In the genomic region with DNA sequence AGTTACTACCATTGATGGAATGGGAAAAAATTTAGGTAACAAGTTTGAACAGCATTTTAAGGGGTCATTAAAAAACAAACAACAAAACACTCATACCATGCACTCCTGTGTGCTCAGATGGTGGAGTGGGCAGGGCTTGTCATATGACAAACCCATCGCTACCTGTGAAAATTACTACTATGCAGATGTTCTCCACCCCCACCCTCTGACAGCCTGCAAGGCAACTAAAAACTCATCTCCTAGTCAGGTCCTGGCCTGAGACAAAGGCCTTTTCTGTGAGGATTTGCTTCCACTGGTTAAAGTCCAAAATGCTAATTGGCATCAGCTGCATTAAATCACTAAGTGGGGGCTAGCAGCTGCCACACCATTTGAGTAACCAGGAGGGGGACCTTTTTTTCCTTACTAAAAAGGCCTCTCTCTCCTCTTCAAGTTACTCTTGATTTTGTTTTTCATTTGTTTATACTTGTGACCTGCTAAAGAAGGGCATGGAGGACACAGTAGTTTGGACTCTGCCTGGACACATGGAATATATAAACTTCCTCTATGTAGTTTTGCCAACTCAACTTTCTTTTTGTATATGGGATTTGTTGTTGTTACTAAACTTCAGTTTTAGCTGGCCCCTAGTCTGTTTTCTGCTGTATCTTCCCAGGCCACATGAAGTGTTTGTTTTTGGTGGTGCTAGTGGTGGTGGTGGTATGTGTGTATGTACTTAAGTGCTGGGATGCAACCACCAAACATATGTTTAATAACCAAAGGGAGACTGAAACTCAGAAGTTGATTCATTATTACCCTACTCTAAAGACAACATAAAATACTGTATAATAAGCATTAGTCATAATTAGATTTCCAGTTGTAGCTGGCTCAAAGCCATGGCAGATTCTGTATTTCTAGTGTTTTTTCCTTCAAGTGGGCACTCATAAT, we compare ENCODE assay signal across 1 cellular context.
TF ChIP-seq lines count a peak whose summit lies in the region.

No MANE protein-coding gene starts in this region.

TF ChIP-seq in HepG2, 621 proteins besides CTCF, POLR2A, EP300 and RAD21 (continued from another document and continues in another):
- TF ChIP-seq, protein P1, sequence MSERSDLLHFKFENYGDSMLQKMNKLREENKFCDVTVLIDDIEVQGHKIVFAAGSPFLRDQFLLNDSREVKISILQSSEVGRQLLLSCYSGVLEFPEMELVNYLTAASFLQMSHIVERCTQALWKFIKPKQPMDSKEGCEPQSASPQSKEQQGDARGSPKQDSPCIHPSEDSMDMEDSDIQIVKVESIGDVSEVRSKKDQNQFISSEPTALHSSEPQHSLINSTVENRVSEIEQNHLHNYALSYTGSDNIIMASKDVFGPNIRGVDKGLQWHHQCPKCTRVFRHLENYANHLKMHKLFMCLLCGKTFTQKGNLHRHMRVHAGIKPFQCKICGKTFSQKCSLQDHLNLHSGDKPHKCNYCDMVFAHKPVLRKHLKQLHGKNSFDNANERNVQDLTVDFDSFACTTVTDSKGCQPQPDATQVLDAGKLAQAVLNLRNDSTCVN (CRISPR knock-in tag; IDR thresholded peaks at IDR 0.05; ENCODE audit: borderline replicate concordance), result no peak
- TF ChIP-seq, protein P2, sequence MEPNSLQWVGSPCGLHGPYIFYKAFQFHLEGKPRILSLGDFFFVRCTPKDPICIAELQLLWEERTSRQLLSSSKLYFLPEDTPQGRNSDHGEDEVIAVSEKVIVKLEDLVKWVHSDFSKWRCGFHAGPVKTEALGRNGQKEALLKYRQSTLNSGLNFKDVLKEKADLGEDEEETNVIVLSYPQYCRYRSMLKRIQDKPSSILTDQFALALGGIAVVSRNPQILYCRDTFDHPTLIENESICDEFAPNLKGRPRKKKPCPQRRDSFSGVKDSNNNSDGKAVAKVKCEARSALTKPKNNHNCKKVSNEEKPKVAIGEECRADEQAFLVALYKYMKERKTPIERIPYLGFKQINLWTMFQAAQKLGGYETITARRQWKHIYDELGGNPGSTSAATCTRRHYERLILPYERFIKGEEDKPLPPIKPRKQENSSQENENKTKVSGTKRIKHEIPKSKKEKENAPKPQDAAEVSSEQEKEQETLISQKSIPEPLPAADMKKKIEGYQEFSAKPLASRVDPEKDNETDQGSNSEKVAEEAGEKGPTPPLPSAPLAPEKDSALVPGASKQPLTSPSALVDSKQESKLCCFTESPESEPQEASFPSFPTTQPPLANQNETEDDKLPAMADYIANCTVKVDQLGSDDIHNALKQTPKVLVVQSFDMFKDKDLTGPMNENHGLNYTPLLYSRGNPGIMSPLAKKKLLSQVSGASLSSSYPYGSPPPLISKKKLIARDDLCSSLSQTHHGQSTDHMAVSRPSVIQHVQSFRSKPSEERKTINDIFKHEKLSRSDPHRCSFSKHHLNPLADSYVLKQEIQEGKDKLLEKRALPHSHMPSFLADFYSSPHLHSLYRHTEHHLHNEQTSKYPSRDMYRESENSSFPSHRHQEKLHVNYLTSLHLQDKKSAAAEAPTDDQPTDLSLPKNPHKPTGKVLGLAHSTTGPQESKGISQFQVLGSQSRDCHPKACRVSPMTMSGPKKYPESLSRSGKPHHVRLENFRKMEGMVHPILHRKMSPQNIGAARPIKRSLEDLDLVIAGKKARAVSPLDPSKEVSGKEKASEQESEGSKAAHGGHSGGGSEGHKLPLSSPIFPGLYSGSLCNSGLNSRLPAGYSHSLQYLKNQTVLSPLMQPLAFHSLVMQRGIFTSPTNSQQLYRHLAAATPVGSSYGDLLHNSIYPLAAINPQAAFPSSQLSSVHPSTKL (CRISPR knock-in tag; IDR thresholded peaks at IDR 0.05), result peak; percentile 78
- TF ChIP-seq ZNF256 (CRISPR knock-in tag; conservative IDR thresholded peaks at IDR 0.05), result no peak
- no peak for TF ChIP-seq MXD4 (CRISPR knock-in tag; IDR thresholded peaks at IDR 0.05)
- TF ChIP-seq ZNF747 (CRISPR knock-in tag; IDR thresholded peaks at IDR 0.05; ENCODE audit: borderline replicate concordance), result peak; percentile 40; the same call in 1 of the 2 replicates
- TF ChIP-seq ZNF441 (CRISPR knock-in tag; IDR thresholded peaks at IDR 0.05; ENCODE audit: borderline replicate concordance), result no peak
- TF ChIP-seq, protein P3, sequence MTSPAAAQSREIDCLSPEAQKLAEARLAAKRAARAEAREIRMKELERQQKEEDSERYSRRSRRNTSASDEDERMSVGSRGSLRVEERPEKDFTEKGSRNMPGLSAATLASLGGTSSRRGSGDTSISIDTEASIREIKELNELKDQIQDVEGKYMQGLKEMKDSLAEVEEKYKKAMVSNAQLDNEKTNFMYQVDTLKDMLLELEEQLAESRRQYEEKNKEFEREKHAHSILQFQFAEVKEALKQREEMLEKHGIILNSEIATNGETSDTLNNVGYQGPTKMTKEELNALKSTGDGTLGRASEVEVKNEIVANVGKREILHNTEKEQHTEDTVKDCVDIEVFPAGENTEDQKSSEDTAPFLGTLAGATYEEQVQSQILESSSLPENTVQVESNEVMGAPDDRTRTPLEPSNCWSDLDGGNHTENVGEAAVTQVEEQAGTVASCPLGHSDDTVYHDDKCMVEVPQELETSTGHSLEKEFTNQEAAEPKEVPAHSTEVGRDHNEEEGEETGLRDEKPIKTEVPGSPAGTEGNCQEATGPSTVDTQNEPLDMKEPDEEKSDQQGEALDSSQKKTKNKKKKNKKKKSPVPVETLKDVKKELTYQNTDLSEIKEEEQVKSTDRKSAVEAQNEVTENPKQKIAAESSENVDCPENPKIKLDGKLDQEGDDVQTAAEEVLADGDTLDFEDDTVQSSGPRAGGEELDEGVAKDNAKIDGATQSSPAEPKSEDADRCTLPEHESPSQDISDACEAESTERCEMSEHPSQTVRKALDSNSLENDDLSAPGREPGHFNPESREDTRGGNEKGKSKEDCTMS (CRISPR knock-in tag; conservative IDR thresholded peaks at IDR 0.05), result no peak
- peak; percentile 52 for TF ChIP-seq TEAD3 (CRISPR knock-in tag; optimal IDR thresholded peaks at IDR 0.05; ENCODE audit: borderline replicate concordance)
- TF ChIP-seq ZFP36L1 (CRISPR knock-in tag; IDR thresholded peaks at IDR 0.05), result peak; percentile 36; the same call in 1 of the 2 replicates
- TF ChIP-seq YEATS4 (CRISPR knock-in tag; IDR thresholded peaks at IDR 0.05; ENCODE audit: borderline replicate concordance), result no peak
- TF ChIP-seq, protein P4, sequence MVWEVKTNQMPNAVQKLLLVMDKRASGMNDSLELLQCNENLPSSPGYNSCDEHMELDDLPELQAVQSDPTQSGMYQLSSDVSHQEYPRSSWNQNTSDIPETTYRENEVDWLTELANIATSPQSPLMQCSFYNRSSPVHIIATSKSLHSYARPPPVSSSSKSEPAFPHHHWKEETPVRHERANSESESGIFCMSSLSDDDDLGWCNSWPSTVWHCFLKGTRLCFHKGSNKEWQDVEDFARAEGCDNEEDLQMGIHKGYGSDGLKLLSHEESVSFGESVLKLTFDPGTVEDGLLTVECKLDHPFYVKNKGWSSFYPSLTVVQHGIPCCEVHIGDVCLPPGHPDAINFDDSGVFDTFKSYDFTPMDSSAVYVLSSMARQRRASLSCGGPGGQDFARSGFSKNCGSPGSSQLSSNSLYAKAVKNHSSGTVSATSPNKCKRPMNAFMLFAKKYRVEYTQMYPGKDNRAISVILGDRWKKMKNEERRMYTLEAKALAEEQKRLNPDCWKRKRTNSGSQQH (CRISPR knock-in tag; IDR thresholded peaks at IDR 0.05; ENCODE audit: low read depth), result no peak
- TF ChIP-seq HNF4A (CRISPR knock-in tag; IDR thresholded peaks at IDR 0.05), result peak; percentile 84
- TF ChIP-seq ZSCAN12 (CRISPR knock-in tag; IDR thresholded peaks at IDR 0.05), result no peak; the same call in 1 of the 2 replicates
- no peak for TF ChIP-seq ATRX (CRISPR knock-in tag; IDR thresholded peaks at IDR 0.05; ENCODE audit: borderline replicate concordance)
- TF ChIP-seq FOXC1 (CRISPR knock-in tag; IDR thresholded peaks at IDR 0.05; ENCODE audit: borderline replicate concordance), result 0 out of 2 replicates have a peak, but pooled peaks have one; percentile 19
- TF ChIP-seq SKI (IDR thresholded peaks at IDR 0.05; ENCODE audit: partially characterized antibody), result no peak
- TF ChIP-seq, protein P5, sequence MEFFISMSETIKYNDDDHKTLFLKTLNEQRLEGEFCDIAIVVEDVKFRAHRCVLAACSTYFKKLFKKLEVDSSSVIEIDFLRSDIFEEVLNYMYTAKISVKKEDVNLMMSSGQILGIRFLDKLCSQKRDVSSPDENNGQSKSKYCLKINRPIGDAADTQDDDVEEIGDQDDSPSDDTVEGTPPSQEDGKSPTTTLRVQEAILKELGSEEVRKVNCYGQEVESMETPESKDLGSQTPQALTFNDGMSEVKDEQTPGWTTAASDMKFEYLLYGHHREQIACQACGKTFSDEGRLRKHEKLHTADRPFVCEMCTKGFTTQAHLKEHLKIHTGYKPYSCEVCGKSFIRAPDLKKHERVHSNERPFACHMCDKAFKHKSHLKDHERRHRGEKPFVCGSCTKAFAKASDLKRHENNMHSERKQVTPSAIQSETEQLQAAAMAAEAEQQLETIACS (CRISPR knock-in tag; IDR thresholded peaks at IDR 0.05), result no peak
- no peak for TF ChIP-seq KDM2A (CRISPR knock-in tag; IDR thresholded peaks at IDR 0.05; ENCODE audit: borderline replicate concordance, low read depth)
- TF ChIP-seq HNRNPUL1 (IDR thresholded peaks at IDR 0.05; ENCODE audit: low read depth, low read length), result no peak
- TF ChIP-seq, protein P6, sequence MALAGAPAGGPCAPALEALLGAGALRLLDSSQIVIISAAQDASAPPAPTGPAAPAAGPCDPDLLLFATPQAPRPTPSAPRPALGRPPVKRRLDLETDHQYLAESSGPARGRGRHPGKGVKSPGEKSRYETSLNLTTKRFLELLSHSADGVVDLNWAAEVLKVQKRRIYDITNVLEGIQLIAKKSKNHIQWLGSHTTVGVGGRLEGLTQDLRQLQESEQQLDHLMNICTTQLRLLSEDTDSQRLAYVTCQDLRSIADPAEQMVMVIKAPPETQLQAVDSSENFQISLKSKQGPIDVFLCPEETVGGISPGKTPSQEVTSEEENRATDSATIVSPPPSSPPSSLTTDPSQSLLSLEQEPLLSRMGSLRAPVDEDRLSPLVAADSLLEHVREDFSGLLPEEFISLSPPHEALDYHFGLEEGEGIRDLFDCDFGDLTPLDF (CRISPR knock-in tag; IDR thresholded peaks at IDR 0.05), result no peak
- TF ChIP-seq, protein P7, sequence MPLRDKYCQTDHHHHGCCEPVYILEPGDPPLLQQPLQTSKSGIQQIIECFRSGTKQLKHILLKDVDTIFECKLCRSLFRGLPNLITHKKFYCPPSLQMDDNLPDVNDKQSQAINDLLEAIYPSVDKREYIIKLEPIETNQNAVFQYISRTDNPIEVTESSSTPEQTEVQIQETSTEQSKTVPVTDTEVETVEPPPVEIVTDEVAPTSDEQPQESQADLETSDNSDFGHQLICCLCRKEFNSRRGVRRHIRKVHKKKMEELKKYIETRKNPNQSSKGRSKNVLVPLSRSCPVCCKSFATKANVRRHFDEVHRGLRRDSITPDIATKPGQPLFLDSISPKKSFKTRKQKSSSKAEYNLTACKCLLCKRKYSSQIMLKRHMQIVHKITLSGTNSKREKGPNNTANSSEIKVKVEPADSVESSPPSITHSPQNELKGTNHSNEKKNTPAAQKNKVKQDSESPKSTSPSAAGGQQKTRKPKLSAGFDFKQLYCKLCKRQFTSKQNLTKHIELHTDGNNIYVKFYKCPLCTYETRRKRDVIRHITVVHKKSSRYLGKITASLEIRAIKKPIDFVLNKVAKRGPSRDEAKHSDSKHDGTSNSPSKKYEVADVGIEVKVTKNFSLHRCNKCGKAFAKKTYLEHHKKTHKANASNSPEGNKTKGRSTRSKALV (CRISPR knock-in tag; IDR thresholded peaks at IDR 0.05), result no peak
- TF ChIP-seq ZSCAN29 (CRISPR knock-in tag; conservative IDR thresholded peaks at IDR 0.05), result 0 out of 2 replicates have a peak, but pooled peaks have one; percentile 61
- TF ChIP-seq, protein P8, sequence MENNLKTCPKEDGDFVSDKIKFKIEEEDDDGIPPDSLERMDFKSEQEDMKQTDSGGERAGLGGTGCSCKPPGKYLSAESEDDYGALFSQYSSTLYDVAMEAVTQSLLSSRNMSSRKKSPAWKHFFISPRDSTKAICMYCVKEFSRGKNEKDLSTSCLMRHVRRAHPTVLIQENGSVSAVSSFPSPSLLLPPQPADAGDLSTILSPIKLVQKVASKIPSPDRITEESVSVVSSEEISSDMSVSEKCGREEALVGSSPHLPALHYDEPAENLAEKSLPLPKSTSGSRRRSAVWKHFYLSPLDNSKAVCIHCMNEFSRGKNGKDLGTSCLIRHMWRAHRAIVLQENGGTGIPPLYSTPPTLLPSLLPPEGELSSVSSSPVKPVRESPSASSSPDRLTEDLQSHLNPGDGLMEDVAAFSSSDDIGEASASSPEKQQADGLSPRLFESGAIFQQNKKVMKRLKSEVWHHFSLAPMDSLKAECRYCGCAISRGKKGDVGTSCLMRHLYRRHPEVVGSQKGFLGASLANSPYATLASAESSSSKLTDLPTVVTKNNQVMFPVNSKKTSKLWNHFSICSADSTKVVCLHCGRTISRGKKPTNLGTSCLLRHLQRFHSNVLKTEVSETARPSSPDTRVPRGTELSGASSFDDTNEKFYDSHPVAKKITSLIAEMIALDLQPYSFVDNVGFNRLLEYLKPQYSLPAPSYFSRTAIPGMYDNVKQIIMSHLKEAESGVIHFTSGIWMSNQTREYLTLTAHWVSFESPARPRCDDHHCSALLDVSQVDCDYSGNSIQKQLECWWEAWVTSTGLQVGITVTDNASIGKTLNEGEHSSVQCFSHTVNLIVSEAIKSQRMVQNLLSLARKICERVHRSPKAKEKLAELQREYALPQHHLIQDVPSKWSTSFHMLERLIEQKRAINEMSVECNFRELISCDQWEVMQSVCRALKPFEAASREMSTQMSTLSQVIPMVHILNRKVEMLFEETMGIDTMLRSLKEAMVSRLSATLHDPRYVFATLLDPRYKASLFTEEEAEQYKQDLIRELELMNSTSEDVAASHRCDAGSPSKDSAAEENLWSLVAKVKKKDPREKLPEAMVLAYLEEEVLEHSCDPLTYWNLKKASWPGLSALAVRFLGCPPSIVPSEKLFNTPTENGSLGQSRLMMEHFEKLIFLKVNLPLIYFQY (CRISPR knock-in tag; IDR thresholded peaks at IDR 0.05; ENCODE audit: borderline replicate concordance), result peak; percentile 14; the same call in 1 of the 2 replicates
- no peak for TF ChIP-seq HHEX (CRISPR knock-in tag; IDR thresholded peaks at IDR 0.05)
- 0 out of 2 replicates have a peak, but pooled peaks have one; percentile 10 for TF ChIP-seq NR2F6 (IDR thresholded peaks at IDR 0.05)
- TF ChIP-seq NR2F6 (CRISPR knock-in tag; IDR thresholded peaks at IDR 0.05), result 0 out of 2 replicates have a peak, but pooled peaks have one; percentile 17
- TF ChIP-seq, protein P9, sequence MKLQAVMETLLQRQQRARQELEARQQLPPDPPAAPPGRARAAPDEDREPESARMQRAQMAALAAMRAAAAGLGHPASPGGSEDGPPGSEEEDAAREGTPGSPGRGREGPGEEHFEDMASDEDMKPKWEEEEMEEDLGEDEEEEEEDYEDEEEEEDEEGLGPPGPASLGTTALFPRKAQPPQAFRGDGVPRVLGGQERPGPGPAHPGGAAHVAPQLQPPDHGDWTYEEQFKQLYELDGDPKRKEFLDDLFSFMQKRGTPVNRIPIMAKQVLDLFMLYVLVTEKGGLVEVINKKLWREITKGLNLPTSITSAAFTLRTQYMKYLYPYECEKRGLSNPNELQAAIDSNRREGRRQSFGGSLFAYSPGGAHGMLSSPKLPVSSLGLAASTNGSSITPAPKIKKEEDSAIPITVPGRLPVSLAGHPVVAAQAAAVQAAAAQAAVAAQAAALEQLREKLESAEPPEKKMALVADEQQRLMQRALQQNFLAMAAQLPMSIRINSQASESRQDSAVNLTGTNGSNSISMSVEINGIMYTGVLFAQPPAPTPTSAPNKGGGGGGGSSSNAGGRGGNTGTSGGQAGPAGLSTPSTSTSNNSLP (IDR thresholded peaks at IDR 0.05; ENCODE audit: low read depth, low read length), result no peak
